In the genomic region with DNA sequence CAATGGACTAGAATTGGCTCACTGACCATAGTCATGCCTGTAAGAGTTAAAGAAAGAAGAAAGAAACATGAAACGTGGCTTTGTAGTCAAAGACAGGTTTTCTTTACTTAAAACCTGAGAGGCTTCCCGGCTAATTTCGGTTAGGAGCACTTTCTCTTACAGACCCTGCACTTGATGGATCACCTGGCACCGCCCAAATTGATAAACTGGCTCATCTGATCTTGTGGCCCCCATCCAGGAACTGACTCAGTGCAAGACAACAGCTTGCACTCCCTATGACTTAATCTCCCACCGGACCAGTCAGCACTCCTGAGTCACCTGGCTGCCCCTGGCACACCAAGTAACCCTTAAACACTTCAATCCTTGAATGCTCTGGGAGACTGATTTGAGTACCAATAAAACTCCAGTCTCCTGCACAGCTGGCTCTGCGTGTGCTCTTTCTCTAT, we compare ENCODE assay signal across 2 cellular contexts.
TF ChIP-seq lines count a peak whose summit lies in the region.

No MANE protein-coding gene starts in this region.

TF ChIP-seq in endothelial cell of umbilical vein, 7 proteins besides CTCF, POLR2A, EP300 and RAD21:
- TF ChIP-seq JUN (IDR thresholded peaks at IDR 0.05; ENCODE audit: borderline replicate concordance, insufficient read depth, insufficient read length, low read depth) (peak; percentile 18), MAX (IDR thresholded peaks at IDR 0.05; ENCODE audit: insufficient read depth, insufficient read length) (no peak), FOS (IDR thresholded peaks at IDR 0.05; ENCODE audit: borderline replicate concordance, insufficient read depth, low read length) (peak; percentile 74), GATA2 (IDR thresholded peaks at IDR 0.05; ENCODE audit: insufficient read depth, insufficient read length, low read depth, low read length) (no peak), POLR2AphosphoS5 (IDR thresholded peaks at IDR 0.05; ENCODE audit: insufficient read depth, low read depth, low read length) (no peak), MYC (IDR thresholded peaks at IDR 0.05; ENCODE audit: low read depth, low read length) (no peak)

TF ChIP-seq in HepG2, 621 proteins besides CTCF, POLR2A, EP300 and RAD21:
- no peak for TF ChIP-seq PHB2 (IDR thresholded peaks at IDR 0.05; ENCODE audit: partially characterized antibody)
- no peak for TF ChIP-seq ZXDC (CRISPR knock-in tag; IDR thresholded peaks at IDR 0.05)
- TF ChIP-seq NCOA5 (CRISPR knock-in tag; IDR thresholded peaks at IDR 0.05), result no peak
